ENCODE assay signal across 23 cellular contexts in the genomic region with DNA sequence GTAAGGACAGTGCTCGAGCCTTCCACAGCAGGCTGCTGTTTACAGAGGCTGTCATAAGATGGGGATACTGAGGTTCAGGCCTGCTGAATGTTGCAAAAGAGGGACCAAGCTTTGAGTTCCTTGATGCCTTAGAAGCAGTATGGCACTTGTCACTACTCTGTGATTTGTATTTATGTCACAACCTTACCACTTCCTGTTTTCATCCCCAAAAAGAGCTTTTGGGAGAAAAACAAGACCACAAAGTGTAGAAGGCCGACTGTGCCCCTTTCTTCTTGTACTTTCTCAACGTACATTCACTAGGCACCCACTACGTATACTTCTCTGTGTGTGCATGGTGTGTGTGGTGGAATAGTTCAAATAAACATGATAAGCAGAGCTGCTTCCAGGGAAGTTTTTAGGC.
A peak's percentile ranks its signal among the peaks of the same experiment; 100 is the strongest.
DNase-seq lines count a peak whose midpoint lies in the region; ATAC-seq, FAIRE-seq and TF ChIP-seq lines count a peak whose summit lies in the region.
"Had no signal": no experiment of that assay in that cellular context is flagged by ENCODE, and none has a peak within 500 bp of the region (broad histone marks: within the 10 kb centered on the region; RNA-seq: fewer than 3 reads in every experiment).

No MANE protein-coding gene starts in this region.

- POLR2A ChIA-PET in activated CD4-positive, alpha-beta T cell treated with anti-CD3 and anti-CD28 coated beads, Interleukin-2, amount 10 ng/mL, durations not matched to agents 7 days and 5 days (lab: Charles Lee): no interaction called here
- POLR2A ChIA-PET in naive thymus-derived CD8-positive, alpha-beta T cell (lab: Charles Lee): interaction anchor here (0.9 kb wide), 1 partner anchor 11 kb away, joined by 3 read pairs; no protein-coding TSS in a partner anchor

- FAIRE-seq in D721Med (lab: Jason Lieb, UNC): no peak
- FAIRE-seq: A204.1, H1, kidney had no signal

- no peaks in the 10 kb centered on the region for H3K36me3 Mint-ChIP-seq in activated CD4-positive, alpha-beta T cell treated with anti-CD3 and anti-CD28 coated beads, Interleukin-2, amount 10 ng/mL, durations not matched to agents 7 days and 5 days (ENCODE audit: low read depth)
- H3K36me3 Mint-ChIP-seq in naive thymus-derived CD8-positive, alpha-beta T cell: peaks cover 0 to 2% (median 0%) of the 10 kb centered on the region in 3 donors

- TF ChIP-seq CTCF in foreskin keratinocyte (conservative IDR thresholded peaks at IDR 0.05): no peak
- no peak for TF ChIP-seq CTCF in D721Med (IDR thresholded peaks at IDR 0.05; ENCODE audit: insufficient read depth, missing control alignments)

- peaks cover 17% of the 10 kb centered on the region for H3K4me1 Mint-ChIP-seq in activated CD4-positive, alpha-beta T cell treated with anti-CD3 and anti-CD28 coated beads, Interleukin-2, amount 10 ng/mL, durations not matched to agents 7 days and 5 days
- H3K4me1 Mint-ChIP-seq in naive thymus-derived CD8-positive, alpha-beta T cell: peaks cover 2 to 18% (median 15%) of the 10 kb centered on the region in 4 donors
- H3K4me1 Mint-ChIP-seq: endodermal cell had no signal

- H3K27me3 Mint-ChIP-seq in activated CD4-positive, alpha-beta T cell treated with anti-CD3 and anti-CD28 coated beads, Interleukin-2, amount 10 ng/mL, durations not matched to agents 7 days and 5 days: peaks cover 10% of the 10 kb centered on the region
- peaks cover 0 to 6% (median 1%) of the 10 kb centered on the region in 5 donors for H3K27me3 Mint-ChIP-seq in naive thymus-derived CD8-positive, alpha-beta T cell
- H3K27me3 Mint-ChIP-seq: stimulated activated naive CD8-positive, alpha-beta T cell treated with anti-CD3 and anti-CD28 coated beads, Interleukin-15, Interleukin-2, amounts not matched to agents 100 ng/mL and 50 ng/mL, for 24 hours had no signal

- peaks cover 3% of the 10 kb centered on the region for H3K9me3 Mint-ChIP-seq in activated CD4-positive, alpha-beta T cell treated with anti-CD3 and anti-CD28 coated beads, Interleukin-2, amount 10 ng/mL, durations not matched to agents 7 days and 5 days
- peaks cover 0 to 3% (median 0%) of the 10 kb centered on the region in 9 donors for H3K9me3 Mint-ChIP-seq in naive thymus-derived CD8-positive, alpha-beta T cell
- H3K9me3 Mint-ChIP-seq: endodermal cell; stimulated activated naive CD8-positive, alpha-beta T cell treated with anti-CD3 and anti-CD28 coated beads, Interleukin-15, Interleukin-2, amounts not matched to agents 100 ng/mL and 50 ng/mL, for 24 hours had no signal

- ATAC-seq in HG02610 (IDR thresholded peaks at IDR 0.05; ENCODE audit: unreplicated experiment) (peak; percentile 74), foreskin keratinocyte (no peak)
- peak; percentile 59 to 76 for ATAC-seq in naive thymus-derived CD8-positive, alpha-beta T cell
- ATAC-seq: upper lobe of right lung had no signal

- H3K27ac ChIP-seq in foreskin keratinocyte: no peak overlapping the region
- H3K27ac ChIP-seq: hepatocyte, prostate gland, upper lobe of right lung had no signal

- peak overlapping the region; percentile 48 for H3K27ac Mint-ChIP-seq in activated CD4-positive, alpha-beta T cell treated with anti-CD3 and anti-CD28 coated beads, Interleukin-2, amount 10 ng/mL, durations not matched to agents 7 days and 5 days
- H3K27ac Mint-ChIP-seq in naive thymus-derived CD8-positive, alpha-beta T cell: peak overlapping the region in 4 of 10 donors; percentile 2 to 61 (median 24)
- H3K27ac Mint-ChIP-seq: endodermal cell; stimulated activated naive CD8-positive, alpha-beta T cell treated with anti-CD3 and anti-CD28 coated beads, Interleukin-15, Interleukin-2, amounts not matched to agents 100 ng/mL and 50 ng/mL, for 24 hours had no signal

- CTCF ChIA-PET in activated CD4-positive, alpha-beta T cell treated with anti-CD3 and anti-CD28 coated beads, Interleukin-2, amount 10 ng/mL, durations not matched to agents 7 days and 5 days (lab: Charles Lee): interaction anchor here (1.2 to 1.3 kb wide), 3 partner anchors 14 to 93 kb away, joined by 3 to 5 read pairs (median 3); no protein-coding TSS in a partner anchor

- H3K4me1 ChIP-seq in foreskin keratinocyte: no peaks in the 10 kb centered on the region
- H3K4me1 ChIP-seq: prostate gland, upper lobe of right lung had no signal

- H3K4me3 Mint-ChIP-seq in activated CD4-positive, alpha-beta T cell treated with anti-CD3 and anti-CD28 coated beads, Interleukin-2, amount 10 ng/mL, durations not matched to agents 7 days and 5 days: no peak overlapping the region
- H3K4me3 Mint-ChIP-seq in naive thymus-derived CD8-positive, alpha-beta T cell: peak overlapping the region in 1 of 10 donors; percentile 9
- H3K4me3 Mint-ChIP-seq: endodermal cell; stimulated activated naive CD8-positive, alpha-beta T cell treated with anti-CD3 and anti-CD28 coated beads, Interleukin-15, Interleukin-2, amounts not matched to agents 100 ng/mL and 50 ng/mL, for 24 hours had no signal

- DNase-seq in activated CD4-positive, alpha-beta T cell treated with anti-CD3 and anti-CD28 coated beads, Interleukin-2, amount 10 ng/mL, durations not matched to agents 7 days and 5 days: peak; percentile 11
- DNase-seq in activated CD4-positive, alpha-beta T cell treated with anti-CD3 and anti-CD28 coated beads, Interleukin-2, amount 50 U/mL, for 4 hours: no peak
- DNase-seq in NOMO-1 treated with dmso at 0.1 percent for 144 hours (lab: John Stamatoyannopoulos, UW; ENCODE audit: unreplicated experiment): peak; percentile 59
- peak in 4 of 10 donors; percentile 17 to 68 (median 42) for DNase-seq in naive thymus-derived CD8-positive, alpha-beta T cell
- no peak for DNase-seq in foreskin keratinocyte
- DNase-seq in putamen (ENCODE audit: low spot score): no peak
- no peak for DNase-seq in D721Med (ENCODE audit: insufficient read length, low spot score)
- DNase-seq: activated CD4-positive, CD25-positive, alpha-beta regulatory T cell treated with anti-CD3 and anti-CD28 coated beads, Interleukin-2, amount 50 U/mL, for 72 hours; activated gamma-delta T cell treated with Interleukin-2 at 50 U/mL for 16 hours; aorta; endodermal cell; Karpas-422; kidney; mesendoderm; NCI-H146; Right ventricle myocardium superior; upper lobe of right lung had no signal

- no peaks in the 10 kb centered on the region for H3K27me3 ChIP-seq in foreskin keratinocyte
- H3K27me3 ChIP-seq: hepatocyte, upper lobe of right lung had no signal

Comparison
In these comparisons a context has a peak if more than half of its experiments do, and no peak if none do; other contexts are left out.
1. DNase-seq: peak in activated CD4-positive, alpha-beta T cell treated with anti-CD3 and anti-CD28 coated beads, Interleukin-2, amount 10 ng/mL, durations not matched to agents 7 days and 5 days (single experiment) and NOMO-1 treated with dmso at 0.1 percent for 144 hours (single experiment); none in activated CD4-positive, alpha-beta T cell treated with anti-CD3 and anti-CD28 coated beads, Interleukin-2, amount 50 U/mL, for 4 hours (0 of 2), foreskin keratinocyte (0 of 2), putamen (single experiment) and D721Med (single experiment).